ENCODE assay signal across 3 cellular contexts in the genomic region with DNA sequence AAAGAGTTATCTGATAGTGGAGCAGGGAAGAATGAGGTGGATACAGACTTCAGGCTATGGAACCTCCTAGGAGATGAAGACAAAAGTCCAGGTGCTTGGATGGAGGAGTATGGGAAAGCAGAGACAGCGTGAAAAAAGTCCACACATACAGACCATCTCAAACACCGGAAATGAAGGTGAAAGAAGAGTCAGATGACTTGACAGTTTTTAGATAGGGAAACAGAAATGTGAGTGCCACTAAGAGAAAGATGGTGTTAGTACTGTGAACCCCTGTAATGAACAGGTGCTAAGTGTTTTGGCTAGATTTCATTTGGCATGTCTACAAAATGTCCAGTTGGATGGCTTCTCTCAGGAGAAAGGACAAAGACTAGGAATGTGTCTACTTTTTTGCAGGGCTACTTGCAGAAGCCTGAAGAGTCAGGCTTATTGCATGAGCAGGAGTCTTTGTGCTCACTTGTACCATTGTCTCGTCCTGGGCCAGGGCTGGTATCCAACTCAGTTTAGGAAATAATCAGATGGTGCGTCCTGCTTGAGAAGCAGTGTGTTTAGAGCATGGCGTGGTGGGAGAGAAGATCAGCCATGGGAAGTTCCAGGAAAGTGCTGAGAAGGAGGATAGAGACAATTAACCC.
TF ChIP-seq lines count a peak whose summit lies in the region.

No MANE protein-coding gene starts in this region.

TF ChIP-seq in A549, 52 proteins besides CTCF, POLR2A, EP300 and RAD21:
- TF ChIP-seq, protein P1, sequence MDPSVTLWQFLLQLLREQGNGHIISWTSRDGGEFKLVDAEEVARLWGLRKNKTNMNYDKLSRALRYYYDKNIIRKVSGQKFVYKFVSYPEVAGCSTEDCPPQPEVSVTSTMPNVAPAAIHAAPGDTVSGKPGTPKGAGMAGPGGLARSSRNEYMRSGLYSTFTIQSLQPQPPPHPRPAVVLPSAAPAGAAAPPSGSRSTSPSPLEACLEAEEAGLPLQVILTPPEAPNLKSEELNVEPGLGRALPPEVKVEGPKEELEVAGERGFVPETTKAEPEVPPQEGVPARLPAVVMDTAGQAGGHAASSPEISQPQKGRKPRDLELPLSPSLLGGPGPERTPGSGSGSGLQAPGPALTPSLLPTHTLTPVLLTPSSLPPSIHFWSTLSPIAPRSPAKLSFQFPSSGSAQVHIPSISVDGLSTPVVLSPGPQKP (IDR thresholded peaks at IDR 0.05; ENCODE audit: low read depth, low read length) = no peak
- TF ChIP-seq HOXB13 (CRISPR knock-in tag; IDR thresholded peaks at IDR 0.05; ENCODE audit: low read depth) = no peak
- TF ChIP-seq MAFK (IDR thresholded peaks at IDR 0.05; ENCODE audit: partially characterized antibody) = peak; percentile 35
- no peak for TF ChIP-seq FOXS1 (CRISPR knock-in tag; IDR thresholded peaks at IDR 0.05)
- TF ChIP-seq HOXB5 (CRISPR knock-in tag; IDR thresholded peaks at IDR 0.05) = no peak
- no peak for TF ChIP-seq RNF2 (IDR thresholded peaks at IDR 0.05; ENCODE audit: borderline replicate concordance, low read depth)
- TF ChIP-seq NFE2L2 (conservative IDR thresholded peaks at IDR 0.05; ENCODE audit: low read length) = 0 out of 2 replicates have a peak, but pooled peaks have one; percentile 28
- TF ChIP-seq TP53 (CRISPR knock-in tag; IDR thresholded peaks at IDR 0.05) = no peak
- no peak for TF ChIP-seq NPAS2 (CRISPR knock-in tag; IDR thresholded peaks at IDR 0.05; ENCODE audit: borderline replicate concordance)
- no peak for TF ChIP-seq ZNF302 (CRISPR knock-in tag; IDR thresholded peaks at IDR 0.05)
- no peak for TF ChIP-seq SMC3 (IDR thresholded peaks at IDR 0.05)
TF ChIP-seq in A549: peak in this region for 2.

TF ChIP-seq in IMR-90, 13 proteins besides CTCF, POLR2A, EP300 and RAD21:
- TF ChIP-seq NFE2L2 (IDR thresholded peaks at IDR 0.05; ENCODE audit: low read depth, low read length) (peak; percentile 41; the same call in 1 of the 2 replicates), MXI1 (IDR thresholded peaks at IDR 0.05; ENCODE audit: borderline replicate concordance, low read depth, low read length) (no peak)
TF ChIP-seq in IMR-90: peak in this region for 1.

TF ChIP-seq in K562, 482 proteins besides CTCF, POLR2A, EP300 and RAD21:
- TF ChIP-seq FOS (IDR thresholded peaks at IDR 0.05; ENCODE audit: extremely low read depth, insufficient read length) (no peak), C11orf30 (IDR thresholded peaks at IDR 0.05; ENCODE audit: low read depth) (0 out of 2 replicates have a peak, but pooled peaks have one; percentile 25), ZNF134 (CRISPR knock-in tag; conservative IDR thresholded peaks at IDR 0.05) (no peak), KDM4B (IDR thresholded peaks at IDR 0.05; ENCODE audit: borderline replicate concordance in 2 of 2, low read depth in 1 of 2) (no peak), ZNF316 (IDR thresholded peaks at IDR 0.05) (peak; percentile 53; the same call in 1 of the 2 replicates), ARID1B (IDR thresholded peaks at IDR 0.05) (no peak), NFE2 (IDR thresholded peaks at IDR 0.05; ENCODE audit: low read depth) (peak; percentile 46), RB1 (IDR thresholded peaks at IDR 0.05; ENCODE audit: low read depth) (no peak), CCNT2 (IDR thresholded peaks at IDR 0.05; ENCODE audit: borderline replicate concordance, extremely low read depth, insufficient read length, low read depth, low read length) (no peak), MAFG (tag; conservative IDR thresholded peaks at IDR 0.05) (peak; percentile 61)
- TF ChIP-seq, protein P2, sequence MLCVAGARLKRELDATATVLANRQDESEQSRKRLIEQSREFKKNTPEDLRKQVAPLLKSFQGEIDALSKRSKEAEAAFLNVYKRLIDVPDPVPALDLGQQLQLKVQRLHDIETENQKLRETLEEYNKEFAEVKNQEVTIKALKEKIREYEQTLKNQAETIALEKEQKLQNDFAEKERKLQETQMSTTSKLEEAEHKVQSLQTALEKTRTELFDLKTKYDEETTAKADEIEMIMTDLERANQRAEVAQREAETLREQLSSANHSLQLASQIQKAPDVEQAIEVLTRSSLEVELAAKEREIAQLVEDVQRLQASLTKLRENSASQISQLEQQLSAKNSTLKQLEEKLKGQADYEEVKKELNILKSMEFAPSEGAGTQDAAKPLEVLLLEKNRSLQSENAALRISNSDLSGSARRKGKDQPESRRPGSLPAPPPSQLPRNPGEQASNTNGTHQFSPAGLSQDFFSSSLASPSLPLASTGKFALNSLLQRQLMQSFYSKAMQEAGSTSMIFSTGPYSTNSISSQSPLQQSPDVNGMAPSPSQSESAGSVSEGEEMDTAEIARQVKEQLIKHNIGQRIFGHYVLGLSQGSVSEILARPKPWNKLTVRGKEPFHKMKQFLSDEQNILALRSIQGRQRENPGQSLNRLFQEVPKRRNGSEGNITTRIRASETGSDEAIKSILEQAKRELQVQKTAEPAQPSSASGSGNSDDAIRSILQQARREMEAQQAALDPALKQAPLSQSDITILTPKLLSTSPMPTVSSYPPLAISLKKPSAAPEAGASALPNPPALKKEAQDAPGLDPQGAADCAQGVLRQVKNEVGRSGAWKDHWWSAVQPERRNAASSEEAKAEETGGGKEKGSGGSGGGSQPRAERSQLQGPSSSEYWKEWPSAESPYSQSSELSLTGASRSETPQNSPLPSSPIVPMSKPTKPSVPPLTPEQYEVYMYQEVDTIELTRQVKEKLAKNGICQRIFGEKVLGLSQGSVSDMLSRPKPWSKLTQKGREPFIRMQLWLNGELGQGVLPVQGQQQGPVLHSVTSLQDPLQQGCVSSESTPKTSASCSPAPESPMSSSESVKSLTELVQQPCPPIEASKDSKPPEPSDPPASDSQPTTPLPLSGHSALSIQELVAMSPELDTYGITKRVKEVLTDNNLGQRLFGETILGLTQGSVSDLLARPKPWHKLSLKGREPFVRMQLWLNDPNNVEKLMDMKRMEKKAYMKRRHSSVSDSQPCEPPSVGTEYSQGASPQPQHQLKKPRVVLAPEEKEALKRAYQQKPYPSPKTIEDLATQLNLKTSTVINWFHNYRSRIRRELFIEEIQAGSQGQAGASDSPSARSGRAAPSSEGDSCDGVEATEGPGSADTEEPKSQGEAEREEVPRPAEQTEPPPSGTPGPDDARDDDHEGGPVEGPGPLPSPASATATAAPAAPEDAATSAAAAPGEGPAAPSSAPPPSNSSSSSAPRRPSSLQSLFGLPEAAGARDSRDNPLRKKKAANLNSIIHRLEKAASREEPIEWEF (CRISPR knock-in tag; IDR thresholded peaks at IDR 0.05) = no peak
